13 cellular contexts compared by ENCODE assay signal in the genomic region with DNA sequence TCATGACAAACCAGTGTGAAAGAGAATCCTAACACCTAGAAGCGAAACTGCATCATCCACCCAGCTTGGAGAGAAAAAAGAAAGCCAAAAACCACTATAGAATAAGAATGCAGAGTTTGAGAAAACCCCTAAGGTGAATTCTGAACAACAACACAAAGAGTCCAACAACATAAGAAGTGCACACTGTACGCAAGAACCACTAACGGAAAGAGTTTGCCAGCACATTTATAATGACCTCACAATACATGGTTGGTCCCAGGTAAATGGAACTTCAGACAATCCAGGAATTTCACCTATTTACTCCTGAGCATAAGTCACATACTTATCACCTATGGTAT.
A peak's percentile ranks its signal among the peaks of the same experiment; 100 is the strongest.
DNase-seq lines count a peak whose midpoint lies in the region; ATAC-seq, FAIRE-seq and TF ChIP-seq lines count a peak whose summit lies in the region.
"Had no signal": no experiment of that assay in that cellular context is flagged by ENCODE, and none has a peak within 500 bp of the region (broad histone marks: within the 10 kb centered on the region; RNA-seq: fewer than 3 reads in every experiment).

No MANE protein-coding gene starts in this region.

- no peak overlapping the region for H2AFZ ChIP-seq in KMS-11 (ENCODE audit: low read depth)

- H3K4me1 ChIP-seq in KMS-11 (ENCODE audit: low read depth, poor library complexity, severe bottlenecking) (peaks cover 65% of the 10 kb centered on the region), HAP-1 (no peaks in the 10 kb centered on the region), kidney (ENCODE audit: control insufficient read depth in 1 of 2, insufficient read depth in 1 of 2, low read depth in 1 of 2, low read length in 2 of 2) (peaks cover 0 to 8% of the 10 kb centered on the region in 2 donors)

- peak overlapping the region; percentile 73 for H3K4me2 ChIP-seq in KMS-11

- intact Hi-C loops in kidney (cut with DNase I): no loop called here

- H3K4me1 Mint-ChIP-seq in activated T-cell treated with anti-CD3 and anti-CD28 coated beads, Interleukin-2, amount 50 U/mL, for 24 hours (ENCODE audit: low read depth): peaks cover 92% of the 10 kb centered on the region
- H3K4me1 Mint-ChIP-seq in stimulated activated memory B cell treated with anti-CD40 and anti-IgM and Interleukin-4, amounts not matched to agents 10 μg/mL and 1 μg/mL and 100 μg/mL, for 72 hours: peaks cover 56% of the 10 kb centered on the region

- H3K9me3 ChIP-seq in HAP-1 (no peaks in the 10 kb centered on the region), kidney (ENCODE audit: control insufficient read depth in 1 of 2, low read length in 2 of 2) (no peaks in the 10 kb centered on the region)

- no peaks in the 10 kb centered on the region for H4K20me1 ChIP-seq in KMS-11 (ENCODE audit: insufficient read depth)

- H3K79me2 ChIP-seq in KMS-11 (ENCODE audit: insufficient read depth, low read depth): no peaks in the 10 kb centered on the region

- no peaks in the 10 kb centered on the region for H3K36me3 ChIP-seq in KMS-11 (ENCODE audit: insufficient read depth)
- no peaks in the 10 kb centered on the region for H3K36me3 ChIP-seq in HAP-1 (replicated peaks)
- no peaks in the 10 kb centered on the region for H3K36me3 ChIP-seq in kidney (ENCODE audit: control insufficient read depth in 1 of 2, insufficient read depth in 2 of 2, low read length in 2 of 2)

- H3K27ac Mint-ChIP-seq in activated T-cell treated with anti-CD3 and anti-CD28 coated beads, Interleukin-2, amount 50 U/mL, for 24 hours: peak overlapping the region; percentile 97
- H3K27ac Mint-ChIP-seq in stimulated activated memory B cell treated with anti-CD40 and anti-IgM and Interleukin-4, amounts not matched to agents 10 μg/mL and 1 μg/mL and 100 μg/mL, for 72 hours: peak overlapping the region; percentile 91
- H3K27ac Mint-ChIP-seq: endodermal cell had no signal

- TF ChIP-seq POLR2A in H54 (IDR thresholded peaks at IDR 0.05; ENCODE audit: low read depth, low read length): no peak

- H3K36me3 Mint-ChIP-seq in activated T-cell treated with anti-CD3 and anti-CD28 coated beads, Interleukin-2, amount 50 U/mL, for 24 hours (ENCODE audit: low read depth): peaks cover 24% of the 10 kb centered on the region
- H3K36me3 Mint-ChIP-seq in stimulated activated memory B cell treated with anti-CD40 and anti-IgM and Interleukin-4, amounts not matched to agents 10 μg/mL and 1 μg/mL and 100 μg/mL, for 72 hours: peaks cover 15% of the 10 kb centered on the region

- H3K4me3 ChIP-seq in KMS-11 (IDR thresholded peaks at IDR 0.05; ENCODE audit: insufficient read depth, low read depth, low read length) (no peak overlapping the region), HAP-1 (no peak overlapping the region), kidney (ENCODE audit: low read length in 2 of 2) (no peak overlapping the region)

- no peak for TF ChIP-seq CTCF in KMS-11 (conservative IDR thresholded peaks at IDR 0.05; ENCODE audit: low read depth, low read length)
- TF ChIP-seq CTCF in kidney (IDR thresholded peaks at IDR 0.05; ENCODE audit: borderline replicate concordance, extremely low read depth, insufficient read depth): no peak

- H3K9ac ChIP-seq in KMS-11 (no peak overlapping the region), kidney (ENCODE audit: low read length in 2 of 2) (no peak overlapping the region)

- H3K4me3 Mint-ChIP-seq in activated T-cell treated with anti-CD3 and anti-CD28 coated beads, Interleukin-2, amount 50 U/mL, for 24 hours: peak overlapping the region; percentile 62
- H3K4me3 Mint-ChIP-seq in stimulated activated memory B cell treated with anti-CD40 and anti-IgM and Interleukin-4, amounts not matched to agents 10 μg/mL and 1 μg/mL and 100 μg/mL, for 72 hours: peak overlapping the region; percentile 9
- H3K4me3 Mint-ChIP-seq: endodermal cell had no signal

- FAIRE-seq in H54 (lab: Jason Lieb, UNC) (no peak), kidney (lab: Jason Lieb, UNC) (no peak)
- FAIRE-seq: islet of Langerhans had no signal

- no peak for DNase-seq in activated T-cell treated with anti-CD3 and anti-CD28 coated beads, Interleukin-2, amount 50 U/mL, for 24 hours
- DNase-seq in activated T-cell treated with anti-CD3 and anti-CD28 coated beads for 4 hours (no peak), H54 (ENCODE audit: insufficient read length, low spot score) (no peak), HAP-1 (ENCODE audit: low spot score in 2 of 2) (no peak), kidney (no peak)
- DNase-seq: endodermal cell, KBM-7, PC-3 had no signal

- H3K27me3 Mint-ChIP-seq in activated T-cell treated with anti-CD3 and anti-CD28 coated beads, Interleukin-2, amount 50 U/mL, for 24 hours: no peaks in the 10 kb centered on the region
- H3K27me3 Mint-ChIP-seq in stimulated activated memory B cell treated with anti-CD40 and anti-IgM and Interleukin-4, amounts not matched to agents 10 μg/mL and 1 μg/mL and 100 μg/mL, for 72 hours: no peaks in the 10 kb centered on the region

- peak; percentile 49 for ATAC-seq in HG02678 (IDR thresholded peaks at IDR 0.05; ENCODE audit: unreplicated experiment)
- peak; percentile 71 for ATAC-seq in stimulated activated memory B cell treated with anti-CD40 and anti-IgM and Interleukin-4, amounts not matched to agents 10 μg/mL and 1 μg/mL and 100 μg/mL, for 72 hours
- ATAC-seq: PC-3, sciatic nerve had no signal

- peak overlapping the region; percentile 75 for H3K27ac ChIP-seq in KMS-11
- H3K27ac ChIP-seq in kidney (ENCODE audit: low read depth in 2 of 2, low read length in 2 of 2): no peak overlapping the region

- in situ Hi-C loops in HAP-1 (cut with MboI; ENCODE audit: low sequenced_read_pairs): no loop called here

- H3K27me3 ChIP-seq in KMS-11 (ENCODE audit: insufficient read depth, low read depth) (no peaks in the 10 kb centered on the region), HAP-1 (ENCODE audit: low read depth) (no peaks in the 10 kb centered on the region)

- H3K9me3 Mint-ChIP-seq in activated T-cell treated with anti-CD3 and anti-CD28 coated beads, Interleukin-2, amount 50 U/mL, for 24 hours: peaks cover 5% of the 10 kb centered on the region
- H3K9me3 Mint-ChIP-seq in stimulated activated memory B cell treated with anti-CD40 and anti-IgM and Interleukin-4, amounts not matched to agents 10 μg/mL and 1 μg/mL and 100 μg/mL, for 72 hours: no peaks in the 10 kb centered on the region
- H3K9me3 Mint-ChIP-seq: endodermal cell had no signal
